ENCODE assay signal across 1 cellular context in the genomic region with DNA sequence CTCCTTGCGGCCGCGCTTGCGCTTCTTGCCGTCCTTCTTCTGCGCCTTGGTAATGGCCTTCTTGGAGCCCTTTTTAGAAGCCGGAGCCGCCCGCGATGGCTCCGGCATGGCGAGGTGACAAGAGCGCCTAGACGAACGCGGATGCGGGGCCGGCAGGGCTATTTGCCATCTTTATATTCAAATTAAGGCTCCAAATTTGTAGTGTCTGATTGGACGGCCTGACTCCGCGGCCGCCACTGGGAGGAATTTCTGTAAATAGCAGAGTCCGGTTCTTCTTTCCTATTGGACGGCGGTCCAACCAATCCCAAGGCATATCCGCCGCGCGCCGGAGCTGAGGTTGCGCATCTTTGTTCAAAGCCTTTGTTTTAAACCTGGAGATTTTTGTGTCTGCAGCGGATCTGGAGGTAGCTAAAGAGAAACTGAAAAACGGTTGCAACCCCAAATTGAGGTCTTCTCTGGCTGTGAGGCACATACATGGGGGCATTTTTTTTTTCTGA.
TF ChIP-seq lines count a peak whose summit lies in the region.

No MANE protein-coding gene starts in this region.

TF ChIP-seq in K562, 482 proteins besides CTCF, POLR2A, EP300 and RAD21:
- TF ChIP-seq MECOM (CRISPR knock-in tag; IDR thresholded peaks at IDR 0.05) (no peak), NFYB (IDR thresholded peaks at IDR 0.05; ENCODE audit: extremely low read depth, insufficient read length) (peak; percentile 4), POLR3A (IDR thresholded peaks at IDR 0.05; ENCODE audit: borderline replicate concordance, extremely low read depth, insufficient read depth, insufficient read length) (no peak), ESRRA (IDR thresholded peaks at IDR 0.05; ENCODE audit: borderline replicate concordance, low read depth) (no peak)
- TF ChIP-seq, protein P1, sequence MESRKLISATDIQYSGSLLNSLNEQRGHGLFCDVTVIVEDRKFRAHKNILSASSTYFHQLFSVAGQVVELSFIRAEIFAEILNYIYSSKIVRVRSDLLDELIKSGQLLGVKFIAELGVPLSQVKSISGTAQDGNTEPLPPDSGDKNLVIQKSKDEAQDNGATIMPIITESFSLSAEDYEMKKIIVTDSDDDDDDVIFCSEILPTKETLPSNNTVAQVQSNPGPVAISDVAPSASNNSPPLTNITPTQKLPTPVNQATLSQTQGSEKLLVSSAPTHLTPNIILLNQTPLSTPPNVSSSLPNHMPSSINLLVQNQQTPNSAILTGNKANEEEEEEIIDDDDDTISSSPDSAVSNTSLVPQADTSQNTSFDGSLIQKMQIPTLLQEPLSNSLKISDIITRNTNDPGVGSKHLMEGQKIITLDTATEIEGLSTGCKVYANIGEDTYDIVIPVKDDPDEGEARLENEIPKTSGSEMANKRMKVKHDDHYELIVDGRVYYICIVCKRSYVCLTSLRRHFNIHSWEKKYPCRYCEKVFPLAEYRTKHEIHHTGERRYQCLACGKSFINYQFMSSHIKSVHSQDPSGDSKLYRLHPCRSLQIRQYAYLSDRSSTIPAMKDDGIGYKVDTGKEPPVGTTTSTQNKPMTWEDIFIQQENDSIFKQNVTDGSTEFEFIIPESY (CRISPR knock-in tag; IDR thresholded peaks at IDR 0.05) = peak; percentile 81
- TF ChIP-seq, protein P2, sequence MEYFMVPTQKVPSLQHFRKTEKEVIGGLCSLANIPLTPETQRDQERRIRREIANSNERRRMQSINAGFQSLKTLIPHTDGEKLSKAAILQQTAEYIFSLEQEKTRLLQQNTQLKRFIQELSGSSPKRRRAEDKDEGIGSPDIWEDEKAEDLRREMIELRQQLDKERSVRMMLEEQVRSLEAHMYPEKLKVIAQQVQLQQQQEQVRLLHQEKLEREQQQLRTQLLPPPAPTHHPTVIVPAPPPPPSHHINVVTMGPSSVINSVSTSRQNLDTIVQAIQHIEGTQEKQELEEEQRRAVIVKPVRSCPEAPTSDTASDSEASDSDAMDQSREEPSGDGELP (CRISPR knock-in tag; IDR thresholded peaks at IDR 0.05; ENCODE audit: borderline replicate concordance) = no peak
